8 cellular contexts compared by ENCODE assay signal in genomic region chr2:38875227-38875575, GRCh38. TPM values are rescaled to one million over a fixed set of nuclear protein-coding genes. Genes with fewer than 3 reads are reported as not detected.
DNase-seq lines count a peak whose midpoint lies in the region; ATAC-seq and TF ChIP-seq lines count a peak whose summit lies in the region.

No MANE protein-coding gene starts in this region.

- DNase-seq in HCEC 1CT (peak; percentile 3), ascending aorta (ENCODE audit: low spot score in 2 of 2) (no peak), left lung (no peak), thoracic aorta (ENCODE audit: low spot score) (no peak), DMS153 treated with DMSO at 0.1 percent for 48 hours (lab: John Stamatoyannopoulos, UW; ENCODE audit: unreplicated experiment) (no peak)
- DNase-seq in activated CD4-positive, alpha-beta T cell treated with anti-CD3 and anti-CD28 coated beads, Interleukin-2, amount 50 U/mL, for 4 hours, result no peak

- intact Hi-C loops in ascending aorta (cut with DNase I), result loop anchor here (5.0 kb wide), 1 partner anchor 98 kb away; the partner anchor contains the start of gene GEMIN6
- intact Hi-C loops in left lung (cut with DNase I), result no loop called here

- peaks cover 12% of the 10 kb centered on the region for H3K36me3 ChIP-seq in ACC112 (ENCODE audit: insufficient read depth, low read length)
- H3K36me3 ChIP-seq in ascending aorta, result no peaks in the 10 kb centered on the region
- H3K36me3 ChIP-seq in left lung, result no peaks in the 10 kb centered on the region
- H3K36me3 ChIP-seq in thoracic aorta, result peaks cover under 1% of the 10 kb centered on the region

- no peak for TF ChIP-seq CTCF in ascending aorta (IDR thresholded peaks at IDR 0.05)
- TF ChIP-seq CTCF in left lung (IDR thresholded peaks at IDR 0.05), result no peak
- TF ChIP-seq CTCF in thoracic aorta (IDR thresholded peaks at IDR 0.05), result no peak

- ATAC-seq in left lung (peak; percentile 25), thoracic aorta (ENCODE audit: insufficient number of reproducible peaks, low FRiP score, low read depth) (no peak), HG02798 (IDR thresholded peaks at IDR 0.05; ENCODE audit: poor library complexity, unreplicated experiment) (no peak)

- H3K79me2 ChIP-seq in ACC112 (ENCODE audit: control insufficient read depth, insufficient read depth, low read length, unreplicated experiment), result peaks cover 22% of the 10 kb centered on the region

- peak overlapping the region; percentile 88 for H2AFZ ChIP-seq in ACC112 (ENCODE audit: low read length, unreplicated experiment)

- H3K4me3 ChIP-seq in ACC112 (ENCODE audit: low read depth, low read length), result peak overlapping the region; percentile 89
- H3K4me3 ChIP-seq in ascending aorta, result peak overlapping the region; percentile 65 to 81
- peak overlapping the region; percentile 58 to 87 for H3K4me3 ChIP-seq in left lung
- H3K4me3 ChIP-seq in thoracic aorta, result peak overlapping the region; percentile 79

- H3K9me3 ChIP-seq in ascending aorta, result no peaks in the 10 kb centered on the region
- H3K9me3 ChIP-seq in left lung, result peaks cover 0 to 5% of the 10 kb centered on the region in 2 donors
- no peaks in the 10 kb centered on the region for H3K9me3 ChIP-seq in thoracic aorta

- H3K27me3 ChIP-seq in ACC112 (ENCODE audit: insufficient read depth, low read length), result no peaks in the 10 kb centered on the region
- H3K27me3 ChIP-seq in ascending aorta, result no peaks in the 10 kb centered on the region
- H3K27me3 ChIP-seq in left lung, result no peaks in the 10 kb centered on the region
- H3K27me3 ChIP-seq in thoracic aorta (replicated peaks; ENCODE audit: insufficient read depth), result no peaks in the 10 kb centered on the region

- peak overlapping the region; percentile 36; the same call in 1 of the 2 replicates for H3K27ac ChIP-seq in ACC112 (ENCODE audit: low read depth, low read length)
- peak overlapping the region; percentile 63 to 64 for H3K27ac ChIP-seq in ascending aorta
- H3K27ac ChIP-seq in left lung, result peak overlapping the region; percentile 7 to 63
- peak overlapping the region; percentile 24 to 48 for H3K27ac ChIP-seq in thoracic aorta

- peaks cover 10% of the 10 kb centered on the region for H3K4me1 ChIP-seq in ACC112 (ENCODE audit: control insufficient read depth, insufficient read depth, low read length, unreplicated experiment)
- peaks cover 4 to 16% of the 10 kb centered on the region in 2 donors for H3K4me1 ChIP-seq in ascending aorta
- H3K4me1 ChIP-seq in left lung, result peaks cover 5 to 15% of the 10 kb centered on the region in 2 donors
- H3K4me1 ChIP-seq in thoracic aorta (ENCODE audit: control insufficient read depth in 1 of 2, low read depth in 2 of 2), result peaks cover 5 to 15% of the 10 kb centered on the region in 2 donors

RNA-seq across cellular contexts. Expression of gene DHX57, which starts 0.5 kb away (rescaled TPM):
- total RNA-seq in ascending aorta, result 4.3 TPM
- total RNA-seq in left lung, result 10 to 100 TPM; 14.7 to 17.9 TPM
- total RNA-seq in thoracic aorta, result 10 to 100 TPM; 11.9 to 50.4 TPM

RNA-seq across cellular contexts. Expression of gene MORN2, which starts 0.6 kb away (rescaled TPM):
- total RNA-seq in ascending aorta (not detected), left lung (10 to 100 TPM; 14.8 to 15.1 TPM), thoracic aorta (10 to 100 TPM in 1 of 2 donors, 1 to 10 TPM in 1; 3.4 to 15.5 TPM)

RNA-seq across cellular contexts. Expression of gene ARHGEF33, which starts 14.5 kb away (rescaled TPM):
- total RNA-seq in ascending aorta, result 6.4 TPM
- 1 to 10 TPM in 1 of 2 donors, under 1 TPM in 1; 0.82 to 1.2 TPM for total RNA-seq in left lung
- under 1 TPM; 0.35 to 0.41 TPM for total RNA-seq in thoracic aorta
